In the genomic region with DNA sequence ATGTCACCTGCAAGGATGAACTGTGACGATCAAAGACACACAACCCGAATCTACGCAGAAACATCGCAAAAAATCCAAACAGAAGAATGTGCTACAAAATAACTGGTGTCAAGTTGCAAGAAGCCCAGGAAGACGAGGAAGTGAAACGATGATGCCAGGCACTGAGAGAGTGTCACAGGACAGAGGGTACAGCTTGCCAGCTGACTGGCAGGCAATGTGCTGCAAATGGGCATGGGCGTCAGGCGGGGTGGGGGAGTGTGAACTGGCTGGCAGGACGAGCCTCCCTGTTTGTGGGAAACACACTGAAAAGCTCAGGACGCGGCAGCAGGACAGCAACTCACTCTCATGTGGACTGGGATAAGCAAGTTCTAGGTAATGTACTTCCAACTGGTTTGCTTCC, we compare ENCODE assay signal across 17 cellular contexts. TPM values are rescaled to one million over a fixed set of nuclear protein-coding genes. Genes with fewer than 3 reads are reported as not detected.
A peak's percentile ranks its signal among the peaks of the same experiment; 100 is the strongest.
DNase-seq lines count a peak whose midpoint lies in the region; ATAC-seq and TF ChIP-seq lines count a peak whose summit lies in the region.
"Had no signal": no experiment of that assay in that cellular context is flagged by ENCODE, and none has a peak within 500 bp of the region (broad histone marks: within the 10 kb centered on the region; RNA-seq: fewer than 3 reads in every experiment).

No MANE protein-coding gene starts in this region.

- WGBS in heart right ventricle, 2 donors: 61 to 69% methylated on average over 11 of the region's 11 CpGs

- DNase-seq in CD1c-positive myeloid dendritic cell (ENCODE audit: extremely low spot score) (peak; percentile 78), RPMI8226 (peak; percentile 59), heart right ventricle (peak; percentile 63 to 64), posterior cingulate gyrus (peak; percentile 70 to 98 (median 84)), posterior vena cava (ENCODE audit: low spot score) (no peak), omental fat pad (ENCODE audit: low spot score) (no peak)
- no peak for DNase-seq in stimulated activated CD8-positive, alpha-beta memory T cell treated with anti-CD3 and anti-CD28 coated beads, Interleukin-4, amount 100 ng/mL, for 48 hours
- DNase-seq: activated CD4-positive, alpha-beta T cell treated with anti-CD3 and anti-CD28 coated beads for 1 hour; activated T-cell treated with anti-CD3 and anti-CD28 coated beads, Interleukin-2, amount 50 U/mL, for 24 hours; effector memory CD4-positive, alpha-beta T cell; H7; NCI-H1092 treated with DMSO at 0.1 percent for 48 hours; NCI-H510A treated with DMSO at 0.1 percent for 48 hours had no signal

- H3K4me3 ChIP-seq in heart right ventricle: no peak overlapping the region
- H3K4me3 ChIP-seq: neural progenitor cell had no signal

- peak overlapping the region in 1 of 10 donors; percentile 11 for H3K27ac ChIP-seq in heart right ventricle
- H3K27ac ChIP-seq: neural progenitor cell had no signal

- H3K27me3 ChIP-seq in heart right ventricle: no peaks in the 10 kb centered on the region
- H3K27me3 ChIP-seq: neural progenitor cell had no signal

- H3K4me1 ChIP-seq in heart right ventricle: peaks cover 0 to 11% (median 6%) of the 10 kb centered on the region in 9 donors
- H3K4me1 ChIP-seq: neural progenitor cell had no signal

- ATAC-seq in heart right ventricle (peak; percentile 69 to 93 (median 84)), GM18511 (IDR thresholded peaks at IDR 0.05; ENCODE audit: unreplicated experiment) (no peak), omental fat pad (ENCODE audit: low FRiP score) (no peak)
- ATAC-seq: SK-N-SH treated with all-trans-retinoic acid at 6 μM for 48 hours had no signal

- H3K36me3 ChIP-seq in heart right ventricle: peaks cover 0 to 94% (median 21%) of the 10 kb centered on the region in 9 donors
- H3K36me3 ChIP-seq: neural progenitor cell had no signal

- intact Hi-C loops in heart right ventricle (cut with DNase I): loop anchor here in 2 of 10 donors (5.0 to 10.0 kb wide), 2 partner anchors 1236 to 1243 kb away; no protein-coding TSS in a partner anchor
- intact Hi-C loops in posterior cingulate gyrus (cut with DNase I): no loop called here
- intact Hi-C loops in posterior vena cava (cut with DNase I): loop anchor here in 1 of 2 donors (10.0 kb wide), 1 partner anchor 53 kb away; no protein-coding TSS in a partner anchor

- TF ChIP-seq CTCF in heart right ventricle (IDR thresholded peaks at IDR 0.05) (no peak), omental fat pad (IDR thresholded peaks at IDR 0.05) (no peak)

- no peaks in the 10 kb centered on the region for H3K9me3 ChIP-seq in heart right ventricle

RNA-seq across cellular contexts. Expression of gene OCA2, which starts 28.9 kb away (rescaled TPM):
- total RNA-seq in heart right ventricle: under 1 TPM in 4 of 10 donors, not detected in 6; 0.17 to 0.32 (median 0.20) TPM
- under 1 TPM; 0.04 to 0.15 TPM for polyA plus RNA-seq in heart right ventricle
- total RNA-seq in posterior vena cava: 1 to 10 TPM in 1 of 2 donors, under 1 TPM in 1; 0.38 to 1.4 TPM
- total RNA-seq in omental fat pad: 1 to 10 TPM in 1 of 4 donors, under 1 TPM in 1, not detected in 2; 0.19 to 1.1 TPM
- total RNA-seq: HT-29 had no signal

Comparison
In these comparisons a context has a peak if more than half of its experiments do, and no peak if none do; other contexts are left out.
1. DNase-seq: peak in CD1c-positive myeloid dendritic cell (single experiment), RPMI8226 (single experiment), heart right ventricle (2 of 2) and posterior cingulate gyrus (10 of 10); none in posterior vena cava (single experiment), stimulated activated CD8-positive, alpha-beta memory T cell treated with anti-CD3 and anti-CD28 coated beads, Interleukin-4, amount 100 ng/mL, for 48 hours (single experiment) and omental fat pad (single experiment).
2. ATAC-seq: peak in heart right ventricle (8 of 8); none in GM18511 (single experiment) and omental fat pad (single experiment).